ENCODE assay signal across 11 cellular contexts in the genomic region with DNA sequence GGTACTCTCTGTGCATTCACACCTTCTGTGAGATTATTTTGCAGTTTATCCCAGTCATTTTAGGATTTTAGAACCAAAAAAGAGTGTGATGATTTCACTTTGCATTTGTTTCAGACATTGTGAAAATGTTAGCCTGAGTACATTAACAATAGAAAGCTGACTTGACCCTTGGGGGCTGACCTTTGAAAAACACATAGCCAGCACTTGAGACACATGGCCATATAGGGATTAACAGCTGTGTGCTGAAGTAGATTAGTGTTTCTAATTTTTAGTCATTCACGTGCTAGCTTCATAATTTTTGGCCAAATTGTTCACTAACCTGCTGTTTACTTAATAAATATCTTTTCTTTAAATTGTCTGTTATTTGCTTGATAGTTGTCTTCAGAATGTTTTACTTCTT. TPM values are rescaled to one million over a fixed set of nuclear protein-coding genes. Genes with fewer than 3 reads are reported as not detected.
A peak's percentile ranks its signal among the peaks of the same experiment; 100 is the strongest.
DNase-seq lines count a peak whose midpoint lies in the region; ATAC-seq, FAIRE-seq and TF ChIP-seq lines count a peak whose summit lies in the region.
"Had no signal": no experiment of that assay in that cellular context is flagged by ENCODE, and none has a peak within 500 bp of the region (broad histone marks: within the 10 kb centered on the region; RNA-seq: fewer than 3 reads in every experiment).

No MANE protein-coding gene starts in this region.

- H3K27ac ChIP-seq in brain microvascular endothelial cell = peak overlapping the region; percentile 51
- H3K27ac ChIP-seq in small intestine (ENCODE audit: low read depth in 1 of 2, low read length in 1 of 2) = peak overlapping the region in 1 of 2 donors; percentile 30

- H3K4me3 ChIP-seq in brain microvascular endothelial cell (ENCODE audit: low read depth, low read length) = peak overlapping the region; percentile 82
- H3K4me3 ChIP-seq in mucosa of stomach (ENCODE audit: low read length) = no peak overlapping the region
- no peak overlapping the region for H3K4me3 ChIP-seq in small intestine (ENCODE audit: low read depth in 1 of 2, low read length in 2 of 2)

- peaks cover 23% of the 10 kb centered on the region for H3K4me1 ChIP-seq in mucosa of stomach (ENCODE audit: control insufficient read depth, insufficient read depth, low read length)
- peaks cover 1 to 8% of the 10 kb centered on the region in 2 donors for H3K4me1 ChIP-seq in small intestine (ENCODE audit: control insufficient read depth in 2 of 2, insufficient read depth in 1 of 2, low read depth in 1 of 2, low read length in 1 of 2)

- no peak for ATAC-seq in stimulated activated naive CD8-positive, alpha-beta T cell treated with anti-CD3 and anti-CD28 coated beads, Interleukin-15, amount 100 ng/mL, for 72 hours
- ATAC-seq in GM21390 (IDR thresholded peaks at IDR 0.05; ENCODE audit: unreplicated experiment) = no peak

- peaks cover 48% of the 10 kb centered on the region for H3K36me3 Mint-ChIP-seq in stimulated activated naive CD8-positive, alpha-beta T cell treated with anti-CD3 and anti-CD28 coated beads, Interleukin-15, Interleukin-2, amounts not matched to agents 100 ng/mL and 50 ng/mL, for 24 hours (ENCODE audit: low read depth)

- peak overlapping the region; percentile 3 for H3K9ac ChIP-seq in mucosa of stomach (ENCODE audit: low read length)

- H3K36me3 ChIP-seq in brain microvascular endothelial cell (replicated peaks) (peaks cover 4% of the 10 kb centered on the region), mucosa of stomach (ENCODE audit: control insufficient read depth, insufficient read depth, low read length) (no peaks in the 10 kb centered on the region), small intestine (ENCODE audit: control insufficient read depth in 2 of 2, insufficient read depth in 2 of 2, low read length in 2 of 2) (peaks cover 0 to 2% of the 10 kb centered on the region in 2 donors)

- H3K4me1 Mint-ChIP-seq in stimulated activated naive CD8-positive, alpha-beta T cell treated with anti-CD3 and anti-CD28 coated beads, Interleukin-15, Interleukin-2, amounts not matched to agents 100 ng/mL and 50 ng/mL, for 24 hours (ENCODE audit: low read depth) = peaks cover 78% of the 10 kb centered on the region
- peaks cover 51% of the 10 kb centered on the region for H3K4me1 Mint-ChIP-seq in stimulated activated naive CD8-positive, alpha-beta T cell treated with anti-CD3 and anti-CD28 coated beads, Interleukin-15, amount 100 ng/mL, for 72 hours

- no peak overlapping the region for H3K27ac Mint-ChIP-seq in stimulated activated naive CD8-positive, alpha-beta T cell treated with anti-CD3 and anti-CD28 coated beads, Interleukin-15, Interleukin-2, amounts not matched to agents 100 ng/mL and 50 ng/mL, for 24 hours
- no peak overlapping the region for H3K27ac Mint-ChIP-seq in stimulated activated naive CD8-positive, alpha-beta T cell treated with anti-CD3 and anti-CD28 coated beads, Interleukin-15, amount 100 ng/mL, for 72 hours

- TF ChIP-seq CTCF in brain microvascular endothelial cell (IDR thresholded peaks at IDR 0.05; ENCODE audit: low read depth, low read length, missing control alignments) = no peak

- H3K27me3 ChIP-seq in brain microvascular endothelial cell (replicated peaks) (no peaks in the 10 kb centered on the region), mucosa of stomach (ENCODE audit: control insufficient read depth, insufficient read depth, low read length) (no peaks in the 10 kb centered on the region), small intestine (ENCODE audit: control insufficient read depth in 2 of 2, insufficient read depth in 2 of 2, low read length in 2 of 2) (no peaks in the 10 kb centered on the region)

- no peak for FAIRE-seq in small intestine (lab: Jason Lieb, UNC)
- FAIRE-seq: TTC549 had no signal

- no peaks in the 10 kb centered on the region for H3K9me3 Mint-ChIP-seq in stimulated activated naive CD8-positive, alpha-beta T cell treated with anti-CD3 and anti-CD28 coated beads, Interleukin-15, Interleukin-2, amounts not matched to agents 100 ng/mL and 50 ng/mL, for 24 hours
- no peaks in the 10 kb centered on the region for H3K9me3 Mint-ChIP-seq in stimulated activated naive CD8-positive, alpha-beta T cell treated with anti-CD3 and anti-CD28 coated beads, Interleukin-15, amount 100 ng/mL, for 72 hours

- in situ Hi-C loops in brain microvascular endothelial cell (cut with HindIII; ENCODE audit: low pct_ligation_motif_present, low sequenced_read_pairs) = no loop called here

- H3K4me3 Mint-ChIP-seq in stimulated activated naive CD8-positive, alpha-beta T cell treated with anti-CD3 and anti-CD28 coated beads, Interleukin-15, Interleukin-2, amounts not matched to agents 100 ng/mL and 50 ng/mL, for 24 hours = peak overlapping the region; percentile 98
- H3K4me3 Mint-ChIP-seq in stimulated activated naive CD8-positive, alpha-beta T cell treated with anti-CD3 and anti-CD28 coated beads, Interleukin-15, amount 100 ng/mL, for 72 hours = peak overlapping the region in 1 of 2 donors; percentile 91

- no peak for DNase-seq in stimulated activated naive CD8-positive, alpha-beta T cell treated with anti-CD3 and anti-CD28 coated beads, Interleukin-15, amount 100 ng/mL, for 72 hours
- DNase-seq in brain microvascular endothelial cell (no peak), small intestine (no peak), NCI-H146 treated with DMSO at 0.1 percent for 48 hours (lab: John Stamatoyannopoulos, UW; ENCODE audit: unreplicated experiment) (no peak)
- no peak for DNase-seq in activated naive CD4-positive, alpha-beta T cell treated with Interleukin-2 at 50 U/mL for 16 hours
- DNase-seq: DMS 273 treated with DMSO at 0.1 percent for 48 hours, Kasumi-1 had no signal

- 4 to 19% (median 9%) methylated on average over 1 of the region's 1 CpG for WGBS in small intestine, 3 donors

- H3K9me3 ChIP-seq in mucosa of stomach (ENCODE audit: control insufficient read depth, low read length) (no peaks in the 10 kb centered on the region), small intestine (ENCODE audit: control insufficient read depth, low read depth) (no peaks in the 10 kb centered on the region)

- no peaks in the 10 kb centered on the region for H3K27me3 Mint-ChIP-seq in stimulated activated naive CD8-positive, alpha-beta T cell treated with anti-CD3 and anti-CD28 coated beads, Interleukin-15, Interleukin-2, amounts not matched to agents 100 ng/mL and 50 ng/mL, for 24 hours
- H3K27me3 Mint-ChIP-seq in stimulated activated naive CD8-positive, alpha-beta T cell treated with anti-CD3 and anti-CD28 coated beads, Interleukin-15, amount 100 ng/mL, for 72 hours = no peaks in the 10 kb centered on the region

RNA-seq across cellular contexts. Expression of a gene that starts 3.5 kb away (rescaled TPM):
- polyA plus RNA-seq in small intestine = 10 to 100 TPM; 11.3 to 14.9 (median 12.3) TPM

RNA-seq across cellular contexts. Expression of a gene that starts 51.5 kb away (rescaled TPM):
- 10 to 100 TPM in 1 of 3 donors, 1 to 10 TPM in 2; 5.8 to 43.7 (median 7.8) TPM for polyA plus RNA-seq in small intestine
